ENCODE assay signal across 1 cellular context in genomic region chr11:108897071-108897481, GRCh38.
TF ChIP-seq lines count a peak whose summit lies in the region.

No MANE protein-coding gene starts in this region.

TF ChIP-seq in HCT116, 20 proteins besides CTCF, POLR2A, EP300 and RAD21 (continued from another document):
- peak; percentile 63 for TF ChIP-seq FOSL1 (IDR thresholded peaks at IDR 0.05; ENCODE audit: low read depth)
- TF ChIP-seq ZNF274 (IDR thresholded peaks at IDR 0.05; ENCODE audit: low read depth, low read length): no peak
- TF ChIP-seq ELF1 (IDR thresholded peaks at IDR 0.05; ENCODE audit: borderline replicate concordance, low read depth): no peak
- TF ChIP-seq, protein P1, sequence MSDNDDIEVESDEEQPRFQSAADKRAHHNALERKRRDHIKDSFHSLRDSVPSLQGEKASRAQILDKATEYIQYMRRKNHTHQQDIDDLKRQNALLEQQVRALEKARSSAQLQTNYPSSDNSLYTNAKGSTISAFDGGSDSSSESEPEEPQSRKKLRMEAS (IDR thresholded peaks at IDR 0.05): peak; percentile 59; the same call in 1 of the 2 replicates
- TF ChIP-seq EZH2 (IDR thresholded peaks at IDR 0.05): no peak
- TF ChIP-seq EZH2phosphoT487 (IDR thresholded peaks at IDR 0.05; ENCODE audit: borderline replicate concordance): no peak
- peak; percentile 98 for TF ChIP-seq TCF7L2 (IDR thresholded peaks at IDR 0.05; ENCODE audit: borderline replicate concordance, extremely low read depth, insufficient read depth, insufficient read length)
- TF ChIP-seq POLR2AphosphoS5 (IDR thresholded peaks at IDR 0.05; ENCODE audit: low read depth, low read length): no peak; the same call in 1 of the 2 replicates
- TF ChIP-seq CBX3 (IDR thresholded peaks at IDR 0.05; ENCODE audit: low read depth): no peak; the same call in 1 of the 2 replicates
- TF ChIP-seq JUND (IDR thresholded peaks at IDR 0.05): peak; percentile 92
- no peak for TF ChIP-seq REST (IDR thresholded peaks at IDR 0.05; ENCODE audit: low read depth)
